13 cellular contexts compared by ENCODE assay signal in genomic region chr2:26540306-26540705, GRCh38.
A peak's percentile ranks its signal among the peaks of the same experiment; 100 is the strongest.
DNase-seq lines count a peak whose midpoint lies in the region; TF ChIP-seq lines count a peak whose summit lies in the region.
"Had no signal": no experiment of that assay in that cellular context is flagged by ENCODE, and none has a peak within 500 bp of the region (broad histone marks: within the 10 kb centered on the region; RNA-seq: fewer than 3 reads in every experiment).

No MANE protein-coding gene starts in this region.

- DNase-seq in activated naive CD4-positive, alpha-beta T cell treated with anti-CD3 and anti-CD28 coated beads for 36 hours: peak; percentile 2
- DNase-seq in activated naive CD4-positive, alpha-beta T cell treated with anti-CD3 and anti-CD28 coated beads, Interleukin-2, amount 10 ng/mL, durations not matched to agents 7 days and 5 days: no peak
- DNase-seq in islet precursor cell (peak; percentile 56), spleen (peak; percentile 59), DMS79 (lab: John Stamatoyannopoulos, UW) (no peak), dedifferentiated amniotic fluid mesenchymal stem cell (ENCODE audit: extremely low spot score) (no peak)
- DNase-seq in activated CD8-positive, alpha-beta memory T cell treated with anti-CD3 and anti-CD28 coated beads, Interleukin-2, amount 50 U/mL, for 4 hours: no peak
- DNase-seq: Calu3; CD8-positive, alpha-beta T cell; NCI-H446 treated with DMSO at 0.1 percent for 48 hours; NCI-H774 had no signal

- TF ChIP-seq CTCF in OCI-LY3 (IDR thresholded peaks at IDR 0.05; ENCODE audit: low read depth, low read length) (no peak), spleen (IDR thresholded peaks at IDR 0.05 in 8 of 11, conservative IDR thresholded peaks at IDR 0.05 in 3 of 11) (no peak)

- no peak overlapping the region for H3K9ac ChIP-seq in OCI-LY3 (ENCODE audit: low read length)
- H3K9ac ChIP-seq: BLaER1 treated with 17β-estradiol and CSF1 and Interleukin-3, amounts not matched to agents 10 nM and 100 nM had no signal

- H3K4me1 Mint-ChIP-seq in activated naive CD4-positive, alpha-beta T cell treated with anti-CD3 and anti-CD28 coated beads for 36 hours (ENCODE audit: low read depth): no peaks in the 10 kb centered on the region
- H3K4me1 Mint-ChIP-seq in activated naive CD4-positive, alpha-beta T cell treated with anti-CD3 and anti-CD28 coated beads, Interleukin-2, amount 10 ng/mL, durations not matched to agents 7 days and 5 days: no peaks in the 10 kb centered on the region

- H3K9me3 Mint-ChIP-seq in activated naive CD4-positive, alpha-beta T cell treated with anti-CD3 and anti-CD28 coated beads for 36 hours: no peaks in the 10 kb centered on the region
- H3K9me3 Mint-ChIP-seq in activated naive CD4-positive, alpha-beta T cell treated with anti-CD3 and anti-CD28 coated beads, Interleukin-2, amount 10 ng/mL, durations not matched to agents 7 days and 5 days: no peaks in the 10 kb centered on the region
- H3K9me3 Mint-ChIP-seq: CD8-positive, alpha-beta T cell had no signal

- CTCF ChIA-PET in activated naive CD4-positive, alpha-beta T cell treated with anti-CD3 and anti-CD28 coated beads for 36 hours (lab: Charles Lee): interaction anchor here (1.8 to 2.6 kb wide), 2 partner anchors 20 to 38 kb away, joined by 4 to 12 read pairs; no protein-coding TSS in a partner anchor
- CTCF ChIA-PET in activated naive CD4-positive, alpha-beta T cell treated with anti-CD3 and anti-CD28 coated beads, Interleukin-2, amount 10 ng/mL, durations not matched to agents 7 days and 5 days (lab: Charles Lee): no interaction called here

- peaks cover 10% of the 10 kb centered on the region; the same call in 1 of the 2 replicates for H3K27me3 ChIP-seq in OCI-LY3 (ENCODE audit: low read depth, low read length)
- peaks cover 0 to 16% (median 0%) of the 10 kb centered on the region in 7 donors for H3K27me3 ChIP-seq in spleen (replicated peaks in 1 of 7)
- H3K27me3 ChIP-seq: BLaER1 treated with 17β-estradiol and CSF1 and Interleukin-3, amounts not matched to agents 10 nM and 100 nM had no signal

- intact Hi-C loops in activated naive CD4-positive, alpha-beta T cell treated with anti-CD3 and anti-CD28 coated beads for 36 hours (cut with micrococcal nuclease): no loop called here
- intact Hi-C loops in spleen (cut with DNase I; ENCODE audit: low total_unique reads): no loop called here

- H3K79me2 ChIP-seq in OCI-LY3 (ENCODE audit: low read length): no peaks in the 10 kb centered on the region

- H4K20me1 ChIP-seq in OCI-LY3 (ENCODE audit: insufficient read depth, low read length): no peaks in the 10 kb centered on the region

- no peaks in the 10 kb centered on the region for H3K36me3 ChIP-seq in OCI-LY3 (replicated peaks; ENCODE audit: low read depth, low read length)
- H3K36me3 ChIP-seq in spleen: no peaks in the 10 kb centered on the region
- H3K36me3 ChIP-seq: BLaER1 treated with 17β-estradiol and CSF1 and Interleukin-3, amounts not matched to agents 10 nM and 100 nM had no signal

- H2AFZ ChIP-seq in OCI-LY3 (ENCODE audit: low read depth, low read length): no peak overlapping the region

- no peak overlapping the region for H3K27ac Mint-ChIP-seq in activated naive CD4-positive, alpha-beta T cell treated with anti-CD3 and anti-CD28 coated beads for 36 hours
- no peak overlapping the region for H3K27ac Mint-ChIP-seq in activated naive CD4-positive, alpha-beta T cell treated with anti-CD3 and anti-CD28 coated beads, Interleukin-2, amount 10 ng/mL, durations not matched to agents 7 days and 5 days
- H3K27ac Mint-ChIP-seq: CD8-positive, alpha-beta T cell had no signal

- H3K4me3 Mint-ChIP-seq in activated naive CD4-positive, alpha-beta T cell treated with anti-CD3 and anti-CD28 coated beads for 36 hours: no peak overlapping the region
- H3K4me3 Mint-ChIP-seq in activated naive CD4-positive, alpha-beta T cell treated with anti-CD3 and anti-CD28 coated beads, Interleukin-2, amount 10 ng/mL, durations not matched to agents 7 days and 5 days: no peak overlapping the region
- H3K4me3 Mint-ChIP-seq: CD8-positive, alpha-beta T cell had no signal

- H3K4me1 ChIP-seq in OCI-LY3 (ENCODE audit: low read length): peaks cover 7% of the 10 kb centered on the region
- no peaks in the 10 kb centered on the region for H3K4me1 ChIP-seq in spleen

- H3K9me3 ChIP-seq in OCI-LY3 (ENCODE audit: insufficient read depth, low read length): no peaks in the 10 kb centered on the region
- no peaks in the 10 kb centered on the region for H3K9me3 ChIP-seq in spleen
- H3K9me3 ChIP-seq: BLaER1 treated with 17β-estradiol and CSF1 and Interleukin-3, amounts not matched to agents 10 nM and 100 nM had no signal

- peak overlapping the region; percentile 20; the same call in 1 of the 2 replicates for H3K4me2 ChIP-seq in OCI-LY3 (ENCODE audit: low read length)
- H3K4me2 ChIP-seq: BLaER1 treated with 17β-estradiol and CSF1 and Interleukin-3, amounts not matched to agents 10 nM and 100 nM had no signal

- no peaks in the 10 kb centered on the region for H3K36me3 Mint-ChIP-seq in activated naive CD4-positive, alpha-beta T cell treated with anti-CD3 and anti-CD28 coated beads for 36 hours (ENCODE audit: low read depth)
- H3K36me3 Mint-ChIP-seq in activated naive CD4-positive, alpha-beta T cell treated with anti-CD3 and anti-CD28 coated beads, Interleukin-2, amount 10 ng/mL, durations not matched to agents 7 days and 5 days: no peaks in the 10 kb centered on the region
- H3K36me3 Mint-ChIP-seq: CD8-positive, alpha-beta T cell had no signal

- no peak for TF ChIP-seq POLR2A in spleen (IDR thresholded peaks at IDR 0.05)

- H3K4me3 ChIP-seq in OCI-LY3 (ENCODE audit: low read length) (no peak overlapping the region), spleen (no peak overlapping the region)
- H3K4me3 ChIP-seq: BLaER1 treated with 17β-estradiol and CSF1 and Interleukin-3, amounts not matched to agents 10 nM and 100 nM had no signal

- no peaks in the 10 kb centered on the region for H3K27me3 Mint-ChIP-seq in activated naive CD4-positive, alpha-beta T cell treated with anti-CD3 and anti-CD28 coated beads for 36 hours (ENCODE audit: low read depth)
- peaks cover 9% of the 10 kb centered on the region for H3K27me3 Mint-ChIP-seq in activated naive CD4-positive, alpha-beta T cell treated with anti-CD3 and anti-CD28 coated beads, Interleukin-2, amount 10 ng/mL, durations not matched to agents 7 days and 5 days

- WGBS in spleen, 5 donors: 68 to 81% (median 74%) methylated on average over 10 of the region's 10 CpGs

- no peak overlapping the region for H3K27ac ChIP-seq in OCI-LY3 (ENCODE audit: low read length)
- H3K27ac ChIP-seq in spleen: no peak overlapping the region
- H3K27ac ChIP-seq: BLaER1 treated with 17β-estradiol and CSF1 and Interleukin-3, amounts not matched to agents 10 nM and 100 nM had no signal

Comparison
In these comparisons a context has a peak if more than half of its experiments do, and no peak if none do; other contexts are left out.
1. DNase-seq: peak in activated naive CD4-positive, alpha-beta T cell treated with anti-CD3 and anti-CD28 coated beads for 36 hours (single experiment), islet precursor cell (single experiment) and spleen (single experiment); none in activated naive CD4-positive, alpha-beta T cell treated with anti-CD3 and anti-CD28 coated beads, Interleukin-2, amount 10 ng/mL, durations not matched to agents 7 days and 5 days (single experiment), DMS79 (single experiment), dedifferentiated amniotic fluid mesenchymal stem cell (single experiment) and activated CD8-positive, alpha-beta memory T cell treated with anti-CD3 and anti-CD28 coated beads, Interleukin-2, amount 50 U/mL, for 4 hours (single experiment).